In genomic region chr2:208638059-208638458, GRCh38 we compare ENCODE assay signal across 18 cellular contexts.
DNase-seq lines count a peak whose midpoint lies in the region; ATAC-seq, FAIRE-seq and TF ChIP-seq lines count a peak whose summit lies in the region.
"Had no signal": no experiment of that assay in that cellular context is flagged by ENCODE, and none has a peak within 500 bp of the region (broad histone marks: within the 10 kb centered on the region; RNA-seq: fewer than 3 reads in every experiment).

No MANE protein-coding gene starts in this region.

- no peak for TF ChIP-seq CTCF in K562 (IDR thresholded peaks at IDR 0.05 in 2 of 3, conservative IDR thresholded peaks at IDR 0.05 in 1 of 3; ENCODE audit: insufficient read depth in 2 of 3, low read depth in 1 of 3, low read length in 3 of 3)

- H3K9me2 ChIP-seq in Karpas-422 (replicated peaks; ENCODE audit: insufficient read depth, low read length): no peaks in the 10 kb centered on the region

- no peak overlapping the region for H2AFZ ChIP-seq in K562 (ENCODE audit: low read depth, low read length)
- H2AFZ ChIP-seq in Karpas-422 (ENCODE audit: low read length): no peak overlapping the region

- H3K27ac Mint-ChIP-seq in CD8-positive, alpha-beta memory T cell: no peak overlapping the region
- no peak overlapping the region for H3K27ac Mint-ChIP-seq in activated T-cell treated with anti-CD3 and anti-CD28 coated beads, Interleukin-2, amount 50 U/mL, for 24 hours
- H3K27ac Mint-ChIP-seq: activated CD8-positive, alpha-beta T cell treated with anti-CD3 and anti-CD28 coated beads, Interleukin-2, amount 10 ng/mL, durations not matched to agents 7 days and 5 days had no signal

- no TSS peak for BruUV-seq in K562 (replicated peaks; lab: Mats Ljungman, UMichigan)

- intact Hi-C loops in K562 (cut with micrococcal nuclease): no loop called here

- H3K9me3 Mint-ChIP-seq in CD8-positive, alpha-beta memory T cell: peaks cover 0 to 3% (median 2%) of the 10 kb centered on the region in 5 donors
- peaks cover 5% of the 10 kb centered on the region for H3K9me3 Mint-ChIP-seq in activated T-cell treated with anti-CD3 and anti-CD28 coated beads, Interleukin-2, amount 50 U/mL, for 24 hours

- peak; percentile 73 for FAIRE-seq in K562 (lab: Jason Lieb, UNC)
- FAIRE-seq: A204.1, endometrium had no signal

- no peaks in the 10 kb centered on the region for H3K4me1 Mint-ChIP-seq in CD8-positive, alpha-beta memory T cell
- no peaks in the 10 kb centered on the region for H3K4me1 Mint-ChIP-seq in activated T-cell treated with anti-CD3 and anti-CD28 coated beads, Interleukin-2, amount 50 U/mL, for 24 hours (ENCODE audit: low read depth)

- no peak for TF ChIP-seq RAD21 in K562 (CRISPR knock-in tag; conservative IDR thresholded peaks at IDR 0.05 in 1 of 2, IDR thresholded peaks at IDR 0.05 in 1 of 2)

- peak overlapping the region; percentile 33 for H3K27ac ChIP-seq in CD8-positive, alpha-beta memory T cell (ENCODE audit: low read depth, low read length)
- H3K27ac ChIP-seq in K562 (ENCODE audit: extremely low read depth, low read depth, low read length) (no peak overlapping the region), Karpas-422 (ENCODE audit: low read length) (no peak overlapping the region)

- H4K20me1 ChIP-seq in K562 (replicated peaks; ENCODE audit: control insufficient read depth, insufficient read depth, low read length) (no peaks in the 10 kb centered on the region), Karpas-422 (ENCODE audit: insufficient read depth, low read depth, low read length) (no peaks in the 10 kb centered on the region)

- H3K9ac ChIP-seq in K562 (ENCODE audit: insufficient read depth in 1 of 2, low read depth in 2 of 2, low read length in 2 of 2) (no peak overlapping the region), Karpas-422 (ENCODE audit: low read length) (no peak overlapping the region)

- H3K4me3 Mint-ChIP-seq in CD8-positive, alpha-beta memory T cell: no peak overlapping the region
- no peak overlapping the region for H3K4me3 Mint-ChIP-seq in activated T-cell treated with anti-CD3 and anti-CD28 coated beads, Interleukin-2, amount 50 U/mL, for 24 hours
- H3K4me3 Mint-ChIP-seq: activated CD8-positive, alpha-beta T cell treated with anti-CD3 and anti-CD28 coated beads, Interleukin-2, amount 10 ng/mL, durations not matched to agents 7 days and 5 days had no signal

- ATAC-seq in GM19463 (IDR thresholded peaks at IDR 0.05; ENCODE audit: unreplicated experiment) (peak; percentile 81), HG03095 (IDR thresholded peaks at IDR 0.05; ENCODE audit: unreplicated experiment) (peak; percentile 51), K562 (peak; percentile 93), GM21360 (IDR thresholded peaks at IDR 0.05; ENCODE audit: unreplicated experiment) (no peak)
- ATAC-seq: activated CD8-positive, alpha-beta T cell treated with anti-CD3 and anti-CD28 coated beads, Interleukin-2, amount 10 ng/mL, durations not matched to agents 7 days and 5 days had no signal

- no peaks in the 10 kb centered on the region for H3K4me1 ChIP-seq in CD8-positive, alpha-beta memory T cell (ENCODE audit: insufficient read depth, low read length)
- H3K4me1 ChIP-seq in K562 (replicated peaks in 1 of 2; ENCODE audit: control insufficient read depth in 2 of 2, insufficient read depth in 2 of 2, low read length in 2 of 2): peaks cover 0 to 5% of the 10 kb centered on the region in 2 experiments; a peak in 2 of 5 replicates
- H3K4me1 ChIP-seq in Karpas-422 (ENCODE audit: low read length): no peaks in the 10 kb centered on the region

- no peak overlapping the region for H3K4me3 ChIP-seq in CD8-positive, alpha-beta memory T cell (ENCODE audit: low read length)
- H3K4me3 ChIP-seq in K562: no peak overlapping the region
- no peak overlapping the region for H3K4me3 ChIP-seq in Karpas-422 (ENCODE audit: low read length)
- H3K4me3 ChIP-seq: lung, transverse colon had no signal

- 0 out of 3 replicates have a peak, but pooled peaks cover 3% of the 10 kb centered on the region for H3K79me2 ChIP-seq in K562 (ENCODE audit: control insufficient read depth, insufficient read depth, low read length)
- H3K79me2 ChIP-seq in Karpas-422 (ENCODE audit: low read length): no peaks in the 10 kb centered on the region

- no peaks in the 10 kb centered on the region for H3K9me1 ChIP-seq in K562 (ENCODE audit: control insufficient read depth, insufficient read depth, low read length)

- H3K27me3 Mint-ChIP-seq in CD8-positive, alpha-beta memory T cell: no peaks in the 10 kb centered on the region
- no peaks in the 10 kb centered on the region for H3K27me3 Mint-ChIP-seq in activated T-cell treated with anti-CD3 and anti-CD28 coated beads, Interleukin-2, amount 50 U/mL, for 24 hours

- no peaks in the 10 kb centered on the region for H3K36me3 ChIP-seq in CD8-positive, alpha-beta memory T cell (ENCODE audit: insufficient read depth, low read length)
- peaks cover 4% of the 10 kb centered on the region; the same call in 2 of the 3 replicates for H3K36me3 ChIP-seq in K562 (ENCODE audit: control insufficient read depth, insufficient read depth, low read length)
- no peaks in the 10 kb centered on the region for H3K36me3 ChIP-seq in Karpas-422 (ENCODE audit: insufficient read depth, low read length)
- H3K36me3 ChIP-seq: transverse colon had no signal

- H3K36me3 Mint-ChIP-seq in CD8-positive, alpha-beta memory T cell: no peaks in the 10 kb centered on the region
- no peaks in the 10 kb centered on the region for H3K36me3 Mint-ChIP-seq in activated T-cell treated with anti-CD3 and anti-CD28 coated beads, Interleukin-2, amount 50 U/mL, for 24 hours (ENCODE audit: low read depth)

- peak; percentile 61; the same call in 1 of the 2 replicates for TF ChIP-seq EP300 in K562 (IDR thresholded peaks at IDR 0.05; ENCODE audit: low read length)

- POLR2A ChIA-PET in CD8-positive, alpha-beta memory T cell (lab: Charles Lee): no interaction called here
- POLR2A ChIA-PET in K562 (lab: Yijun Ruan, JAX): no interaction called here

- no peaks in the 10 kb centered on the region for H3K9me3 ChIP-seq in CD8-positive, alpha-beta memory T cell (ENCODE audit: low read length)
- H3K9me3 ChIP-seq in K562 (replicated peaks; ENCODE audit: control insufficient read depth, insufficient read depth, low read depth, low read length) (no peaks in the 10 kb centered on the region), Karpas-422 (ENCODE audit: low read length) (no peaks in the 10 kb centered on the region)
- H3K9me3 ChIP-seq: transverse colon had no signal

- CTCF ChIA-PET in CD8-positive, alpha-beta memory T cell (lab: Charles Lee): no interaction called here
- CTCF ChIA-PET in K562 (lab: Yijun Ruan, JAX; ENCODE audit: low intra/inter-chr PET ratio): no interaction called here

- no peak for DNase-seq in CD8-positive, alpha-beta memory T cell
- peak; percentile 12 to 73 (median 38) for DNase-seq in K562 (ENCODE audit: extremely low read depth in 1 of 4, low spot score in 3 of 4)
- DNase-seq in activated T-cell treated with anti-CD3 and anti-CD28 coated beads, Interleukin-2, amount 50 U/mL, for 24 hours: no peak
- no peak for DNase-seq in hypothalamus (lab: John Stamatoyannopoulos, UW)
- DNase-seq in Karpas-422: no peak
- DNase-seq: activated CD8-positive, alpha-beta T cell treated with anti-CD3 and anti-CD28 coated beads, Interleukin-2, amount 10 ng/mL, durations not matched to agents 7 days and 5 days; DMS 273 treated with DMSO at 0.1 percent for 48 hours; NCI-H1105; occipital lobe; stimulated activated CD4-positive, alpha-beta T cell treated with anti-CD3 and anti-CD28 coated beads, Interleukin-12 subunit alpha, Interleukin-12 subunit beta, amount 100 ng/mL, for 4 hours; T-helper 2 cell; transverse colon had no signal

- H3K4me2 ChIP-seq in K562 (ENCODE audit: insufficient read depth, low read length) (no peak overlapping the region), Karpas-422 (ENCODE audit: low read depth, low read length, poor library complexity, severe bottlenecking) (no peak overlapping the region)

- no peak for TF ChIP-seq POLR2A in K562 (conservative IDR thresholded peaks at IDR 0.05)

- in situ Hi-C loops in K562 (cut with MboI): no loop called here

- H3K27me3 ChIP-seq in CD8-positive, alpha-beta memory T cell (ENCODE audit: insufficient read depth, low read length, poor library complexity, severe bottlenecking): no peaks in the 10 kb centered on the region
- H3K27me3 ChIP-seq in K562 (ENCODE audit: control insufficient read depth in 2 of 2, insufficient read depth in 2 of 2, low read length in 2 of 2) (no peaks in the 10 kb centered on the region), Karpas-422 (ENCODE audit: low read length) (no peaks in the 10 kb centered on the region)
- H3K27me3 ChIP-seq: transverse colon had no signal

TF ChIP-seq in K562, 482 proteins besides CTCF, POLR2A, EP300 and RAD21 (continues in another document):
- TF ChIP-seq FOXA3 (CRISPR knock-in tag; conservative IDR thresholded peaks at IDR 0.05 in 1 of 2, IDR thresholded peaks at IDR 0.05 in 1 of 2): peak in 1 of 2 experiments; percentile 86; a peak in 2 of 4 replicates
- no peak for TF ChIP-seq ZNF561 (CRISPR knock-in tag; conservative IDR thresholded peaks at IDR 0.05)
- TF ChIP-seq ZNF212 (CRISPR knock-in tag; IDR thresholded peaks at IDR 0.05): no peak
- no peak for TF ChIP-seq POLR2B (IDR thresholded peaks at IDR 0.05; ENCODE audit: low read depth, partially characterized antibody)
- TF ChIP-seq MLX (CRISPR knock-in tag; conservative IDR thresholded peaks at IDR 0.05): no peak
- 0 out of 2 replicates have a peak, but pooled peaks have one; percentile 19 for TF ChIP-seq BCOR (IDR thresholded peaks at IDR 0.05)
- peak in 1 of 2 experiments; percentile 82; a peak in 2 of 4 replicates for TF ChIP-seq HDAC1 (IDR thresholded peaks at IDR 0.05)
- TF ChIP-seq HNRNPL (IDR thresholded peaks at IDR 0.05; ENCODE audit: low read depth, low read length): no peak
- TF ChIP-seq ZNF583 (CRISPR knock-in tag; IDR thresholded peaks at IDR 0.05): no peak
- peak; percentile 80; the same call in 1 of the 2 replicates for TF ChIP-seq FOXA1 (IDR thresholded peaks at IDR 0.05; ENCODE audit: borderline replicate concordance)
- peak; percentile 61; the same call in 1 of the 2 replicates for TF ChIP-seq ADNP (tag; IDR thresholded peaks at IDR 0.05)
- TF ChIP-seq TEAD4 (IDR thresholded peaks at IDR 0.05; ENCODE audit: low read length): peak; percentile 67
- no peak for TF ChIP-seq TEAD4 (CRISPR knock-in tag; IDR thresholded peaks at IDR 0.05; ENCODE audit: borderline replicate concordance)
- peak; percentile 28; the same call in 1 of the 2 replicates for TF ChIP-seq KLF16 (IDR thresholded peaks at IDR 0.05)
- TF ChIP-seq JUN (IDR thresholded peaks at IDR 0.05; ENCODE audit: borderline replicate concordance, low read depth, low read length): 0 out of 2 replicates have a peak, but pooled peaks have one; percentile 20
- TF ChIP-seq JUN (CRISPR knock-in tag; IDR thresholded peaks at IDR 0.05; ENCODE audit: borderline replicate concordance): no peak

Comparison
In these comparisons a context has a peak if more than half of its experiments do, and no peak if none do; other contexts are left out.
1. DNase-seq: peak in K562 (4 of 4); none in CD8-positive, alpha-beta memory T cell (0 of 5), activated T-cell treated with anti-CD3 and anti-CD28 coated beads, Interleukin-2, amount 50 U/mL, for 24 hours (single experiment), hypothalamus (0 of 51) and Karpas-422 (single experiment).